In the genomic region with DNA sequence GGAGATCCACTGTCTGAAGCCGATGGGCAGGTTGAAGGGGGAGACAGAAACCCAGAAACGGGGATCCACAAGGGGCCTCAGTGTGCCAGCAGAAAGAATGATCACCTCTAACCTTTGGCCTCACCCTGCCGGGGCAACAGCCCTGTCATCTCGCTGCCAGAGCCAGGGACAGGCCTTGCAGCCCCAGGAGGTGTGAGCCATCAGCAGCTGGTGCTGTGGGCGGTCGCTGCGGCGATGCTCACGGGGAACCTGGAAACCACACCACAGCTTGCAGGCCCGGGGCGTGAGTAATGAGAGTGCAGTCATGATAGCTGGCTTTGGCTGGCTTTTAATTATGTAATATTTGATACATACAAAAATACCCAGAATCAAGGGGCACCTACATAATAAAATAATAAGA, we compare ENCODE assay signal across 8 cellular contexts.
DNase-seq lines count a peak whose midpoint lies in the region; ATAC-seq and TF ChIP-seq lines count a peak whose summit lies in the region.

No MANE protein-coding gene starts in this region.

- peak; percentile 39 to 66 (median 53) for DNase-seq in activated CD4-positive, CD25-positive, alpha-beta regulatory T cell (lab: John Stamatoyannopoulos, UW)
- DNase-seq in brain microvascular endothelial cell, result peak; percentile 37
- peak; percentile 69 to 76 for DNase-seq in stimulated activated CD4-positive, alpha-beta T cell treated with anti-CD3 and anti-CD28 coated beads, Interleukin-4, amount 100 ng/mL, for 48 hours (ENCODE audit: low read depth in 2 of 2)
- no peak for DNase-seq in epidermal melanocyte (ENCODE audit: insufficient read length, low spot score)
- DNase-seq in NCI-H1092 (lab: John Stamatoyannopoulos, UW), result no peak

- no peaks in the 10 kb centered on the region for H3K36me3 ChIP-seq in brain microvascular endothelial cell (replicated peaks)

- TF ChIP-seq CTCF in brain microvascular endothelial cell (IDR thresholded peaks at IDR 0.05; ENCODE audit: low read depth, low read length, missing control alignments), result no peak

- in situ Hi-C loops in brain microvascular endothelial cell (cut with HindIII; ENCODE audit: low pct_ligation_motif_present, low sequenced_read_pairs), result no loop called here

- H3K27ac ChIP-seq in brain microvascular endothelial cell, result no peak overlapping the region

- ATAC-seq in GM18517 (IDR thresholded peaks at IDR 0.05; ENCODE audit: unreplicated experiment) (peak; percentile 64), HG03108 (IDR thresholded peaks at IDR 0.05; ENCODE audit: unreplicated experiment) (peak; percentile 52), HG03457 (IDR thresholded peaks at IDR 0.05; ENCODE audit: unreplicated experiment) (no peak)

- H3K27me3 ChIP-seq in brain microvascular endothelial cell (replicated peaks), result no peaks in the 10 kb centered on the region

- H3K4me3 ChIP-seq in brain microvascular endothelial cell (ENCODE audit: low read depth, low read length), result no peak overlapping the region

Comparison
In these comparisons a context has a peak if more than half of its experiments do, and no peak if none do; other contexts are left out.
1. DNase-seq: peak in activated CD4-positive, CD25-positive, alpha-beta regulatory T cell (4 of 4), brain microvascular endothelial cell (single experiment) and stimulated activated CD4-positive, alpha-beta T cell treated with anti-CD3 and anti-CD28 coated beads, Interleukin-4, amount 100 ng/mL, for 48 hours (2 of 2); none in epidermal melanocyte (single experiment) and NCI-H1092 (single experiment).